10 cellular contexts compared by ENCODE assay signal in the genomic region with DNA sequence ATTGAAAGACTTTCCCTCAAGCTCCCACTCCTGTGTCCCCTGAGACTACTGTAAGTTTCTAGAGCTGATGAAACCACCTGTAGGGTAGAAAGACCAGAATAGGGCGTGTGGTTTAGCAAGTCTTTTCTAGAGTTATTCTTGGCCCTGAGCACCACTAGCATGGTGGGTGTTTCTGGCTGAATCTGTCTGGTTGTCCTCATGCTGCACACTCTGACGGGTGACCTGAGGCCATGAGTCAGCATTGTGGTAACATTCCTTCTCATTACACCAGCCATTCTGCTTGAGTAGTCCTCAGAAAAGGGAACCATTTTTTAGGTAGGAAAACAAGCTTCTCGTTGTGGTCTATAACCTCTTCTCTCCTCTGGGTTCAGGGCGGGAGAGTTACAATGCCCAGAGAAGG.
DNase-seq lines count a peak whose midpoint lies in the region; ATAC-seq and TF ChIP-seq lines count a peak whose summit lies in the region.
"Had no signal": no experiment of that assay in that cellular context is flagged by ENCODE, and none has a peak within 500 bp of the region (broad histone marks: within the 10 kb centered on the region; RNA-seq: fewer than 3 reads in every experiment).

No MANE protein-coding gene starts in this region.

- H3K4me2 ChIP-seq in IMR-90 (ENCODE audit: low read depth, low read length) = no peak overlapping the region

- peak overlapping the region; percentile 65; the same call in 1 of the 2 replicates for H3K18ac ChIP-seq in IMR-90 (ENCODE audit: low read depth, low read length)

- no peaks in the 10 kb centered on the region for H3K79me1 ChIP-seq in IMR-90 (ENCODE audit: low read depth in 1 of 2, low read length in 2 of 2)

- no peak for DNase-seq in left ventricle myocardium superior
- DNase-seq in right cardiac atrium = no peak
- peak; percentile 95 for DNase-seq in IMR-90
- peak; percentile 78 for DNase-seq in brain pericyte (ENCODE audit: low read depth, low spot score)
- DNase-seq in HAP-1 (ENCODE audit: low spot score in 2 of 2) = no peak
- no peak for DNase-seq in stimulated activated naive CD4-positive, alpha-beta T cell (lab: John Stamatoyannopoulos, UW)
- DNase-seq in coronary artery (ENCODE audit: low spot score) = no peak
- no peak for DNase-seq in stimulated activated CD4-positive, alpha-beta T cell treated with anti-CD3 and anti-CD28 coated beads, Interleukin-4, amount 100 ng/mL, for 4 hours
- DNase-seq: C1 segment of cervical spinal cord, NCI-H524 had no signal

- H2BK15ac ChIP-seq in IMR-90 (ENCODE audit: low read depth, low read length) = peak overlapping the region; percentile 72; the same call in 2 of the 3 replicates

- TF ChIP-seq POLR2A in IMR-90 (IDR thresholded peaks at IDR 0.05; ENCODE audit: low read depth, low read length) = no peak

- no peak overlapping the region for H3K4me3 ChIP-seq in right cardiac atrium (ENCODE audit: low read length)
- no peak overlapping the region for H3K4me3 ChIP-seq in IMR-90 (ENCODE audit: insufficient read depth, low read depth, low read length)
- no peak overlapping the region for H3K4me3 ChIP-seq in HAP-1
- no peak overlapping the region for H3K4me3 ChIP-seq in coronary artery

- no peak overlapping the region for H3K9ac ChIP-seq in IMR-90 (ENCODE audit: low read depth, low read length)

- H2BK120ac ChIP-seq in IMR-90 (ENCODE audit: low read depth, low read length) = peak overlapping the region; percentile 90

- no peak for TF ChIP-seq RAD21 in IMR-90 (IDR thresholded peaks at IDR 0.05; ENCODE audit: low read length)

- peak overlapping the region; percentile 28; the same call in 1 of the 2 replicates for H3K56ac ChIP-seq in IMR-90 (ENCODE audit: extremely low read depth, insufficient read depth, low read length)

- no peaks in the 10 kb centered on the region for H3K9me1 ChIP-seq in IMR-90 (ENCODE audit: insufficient read depth, low read length)

- peak overlapping the region; percentile 84 for H4K91ac ChIP-seq in IMR-90 (ENCODE audit: insufficient read depth, low read depth, low read length)

- POLR2A ChIA-PET in IMR-90 (lab: Charles Lee; ENCODE audit: unreplicated experiment) = no interaction called here

- peak overlapping the region; percentile 24 for H4K5ac ChIP-seq in IMR-90 (ENCODE audit: low read depth, low read length)

- H3K23ac ChIP-seq in IMR-90 (ENCODE audit: low read depth, low read length) = peak overlapping the region; percentile 37

- in situ Hi-C loops in IMR-90 (cut with MboI; ENCODE audit: low sequenced_read_pairs) (loop anchor here (25.0 kb wide), 1 partner anchor 872 kb away; no protein-coding TSS in a partner anchor), HAP-1 (cut with MboI; ENCODE audit: low sequenced_read_pairs) (no loop called here)

- peak overlapping the region; percentile 21 for H2BK5ac ChIP-seq in IMR-90 (ENCODE audit: low read depth, low read length, poor library complexity, severe bottlenecking)

- ATAC-seq in left ventricle myocardium superior (peak; percentile 33), right cardiac atrium (no peak), IMR-90 (ENCODE audit: low read depth) (peak; percentile 90)

- intact Hi-C loops in left ventricle myocardium superior (cut with micrococcal nuclease) (no loop called here), right cardiac atrium (cut with DNase I) (no loop called here), IMR-90 (cut with micrococcal nuclease) (no loop called here)

- BruUV-seq in IMR-90 (replicated peaks; lab: Mats Ljungman, UMichigan) = no TSS peak

- CTCF ChIA-PET in IMR-90 (lab: Yijun Ruan, JAX) = no interaction called here

- H3K36me3 ChIP-seq in IMR-90 (ENCODE audit: control insufficient read depth, insufficient read depth, low read length) = no peaks in the 10 kb centered on the region
- no peaks in the 10 kb centered on the region; the same call in 1 of the 2 replicates for H3K36me3 ChIP-seq in HAP-1 (replicated peaks)

- H3K27me3 ChIP-seq in right cardiac atrium (ENCODE audit: control insufficient read depth, insufficient read depth) (no peaks in the 10 kb centered on the region), IMR-90 (ENCODE audit: control insufficient read depth, insufficient read depth, low read length) (no peaks in the 10 kb centered on the region), HAP-1 (ENCODE audit: low read depth) (no peaks in the 10 kb centered on the region)

- peaks cover 1% of the 10 kb centered on the region for H3K4me1 ChIP-seq in right cardiac atrium (ENCODE audit: control insufficient read depth, insufficient read depth, low read length)
- peaks cover 3% of the 10 kb centered on the region for H3K4me1 ChIP-seq in IMR-90 (ENCODE audit: control insufficient read depth, insufficient read depth, low read length)
- H3K4me1 ChIP-seq in HAP-1 = no peaks in the 10 kb centered on the region

- H4K20me1 ChIP-seq in IMR-90 (ENCODE audit: insufficient read depth, low read length) = no peaks in the 10 kb centered on the region

- WGBS in right cardiac atrium = 65% methylated on average over 4 of the region's 4 CpGs
- no CpG with 5 or more reads among the region's 4 CpGs for WGBS in IMR-90 (ENCODE audit: extremely low coverage in 2 of 2, insufficient read length in 1 of 2), 2 experiments

- no peak overlapping the region for H2AK9ac ChIP-seq in IMR-90 (replicated peaks; ENCODE audit: low read depth, low read length, poor library complexity)

- dilution Hi-C loops in IMR-90 (cut with HindIII; ENCODE audit: low sequenced_read_pairs, unreplicated experiment) = no loop called here

- peak overlapping the region; percentile 80 for H3K14ac ChIP-seq in IMR-90 (replicated peaks; ENCODE audit: low read depth, low read length)

- H3K4ac ChIP-seq in IMR-90 (ENCODE audit: low read depth, low read length) = peak overlapping the region; percentile 77

- H2AFZ ChIP-seq in IMR-90 (replicated peaks; ENCODE audit: low read length, poor library complexity) = no peak overlapping the region

- H3K27ac ChIP-seq in right cardiac atrium (ENCODE audit: low read length) (no peak overlapping the region), IMR-90 (ENCODE audit: insufficient read depth, low read length) (no peak overlapping the region), coronary artery (no peak overlapping the region)

- no peak for TF ChIP-seq CTCF in IMR-90 (conservative IDR thresholded peaks at IDR 0.05; ENCODE audit: low read depth, low read length)
- no peak for TF ChIP-seq CTCF in coronary artery (IDR thresholded peaks at IDR 0.05)

- 0 out of 2 replicates have a peak overlapping the region, but pooled peaks have one; percentile 8 for H2AK5ac ChIP-seq in IMR-90 (ENCODE audit: low read depth, low read length)

- peak overlapping the region; percentile 91 for H2BK20ac ChIP-seq in IMR-90 (ENCODE audit: low read depth, low read length)

- H4K8ac ChIP-seq in IMR-90 (ENCODE audit: low read depth in 2 of 2, low read length in 2 of 2) = peak overlapping the region in 1 of 2 experiments; percentile 75; a peak in 2 of 4 replicates

- no peaks in the 10 kb centered on the region for H3K9me3 ChIP-seq in right cardiac atrium (ENCODE audit: control insufficient read depth, low read length)
- no peaks in the 10 kb centered on the region for H3K9me3 ChIP-seq in IMR-90 (ENCODE audit: control insufficient read depth, insufficient read depth, low read length)
- H3K9me3 ChIP-seq in HAP-1 = no peaks in the 10 kb centered on the region; the same call in 1 of the 2 replicates

TF ChIP-seq in IMR-90, 13 proteins besides CTCF, POLR2A, EP300 and RAD21:
- TF ChIP-seq SMC3 (IDR thresholded peaks at IDR 0.05; ENCODE audit: low read depth, low read length) (no peak), FOS (IDR thresholded peaks at IDR 0.05; ENCODE audit: low read depth, low read length) (peak; percentile 42; the same call in 1 of the 2 replicates), RCOR1 (IDR thresholded peaks at IDR 0.05; ENCODE audit: insufficient replicate concordance, low read length) (peak; percentile 72), MAZ (IDR thresholded peaks at IDR 0.05; ENCODE audit: borderline replicate concordance, low read depth, low read length) (no peak), RFX5 (IDR thresholded peaks at IDR 0.05; ENCODE audit: low read depth, low read length) (no peak), MAFK (IDR thresholded peaks at IDR 0.05; ENCODE audit: low read depth, low read length) (peak; percentile 75), BHLHE40 (IDR thresholded peaks at IDR 0.05; ENCODE audit: low read depth, low read length) (peak; percentile 89), CHD1 (IDR thresholded peaks at IDR 0.05; ENCODE audit: low read depth, low read length) (no peak), NFE2L2 (IDR thresholded peaks at IDR 0.05; ENCODE audit: low read depth, low read length) (peak; percentile 85), CEBPB (IDR thresholded peaks at IDR 0.05; ENCODE audit: low read depth, low read length) (peak; percentile 66)
- TF ChIP-seq, protein P1, sequence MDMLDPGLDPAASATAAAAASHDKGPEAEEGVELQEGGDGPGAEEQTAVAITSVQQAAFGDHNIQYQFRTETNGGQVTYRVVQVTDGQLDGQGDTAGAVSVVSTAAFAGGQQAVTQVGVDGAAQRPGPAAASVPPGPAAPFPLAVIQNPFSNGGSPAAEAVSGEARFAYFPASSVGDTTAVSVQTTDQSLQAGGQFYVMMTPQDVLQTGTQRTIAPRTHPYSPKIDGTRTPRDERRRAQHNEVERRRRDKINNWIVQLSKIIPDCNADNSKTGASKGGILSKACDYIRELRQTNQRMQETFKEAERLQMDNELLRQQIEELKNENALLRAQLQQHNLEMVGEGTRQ (IDR thresholded peaks at IDR 0.05; ENCODE audit: low read depth, low read length) = no peak

Comparison
In these comparisons a context has a peak if more than half of its experiments do, and no peak if none do; other contexts are left out.
1. ATAC-seq: peak in left ventricle myocardium superior (single experiment) and IMR-90 (single experiment); none in right cardiac atrium (0 of 2).
2. DNase-seq: peak in IMR-90 (single experiment) and brain pericyte (single experiment); none in left ventricle myocardium superior (single experiment), right cardiac atrium (0 of 3), HAP-1 (0 of 2), stimulated activated naive CD4-positive, alpha-beta T cell (0 of 6), coronary artery (single experiment) and stimulated activated CD4-positive, alpha-beta T cell treated with anti-CD3 and anti-CD28 coated beads, Interleukin-4, amount 100 ng/mL, for 4 hours (0 of 2).